19 cellular contexts compared by ENCODE assay signal in genomic region chr1:208724079-208724478, GRCh38.
"Had no signal": no experiment of that assay in that cellular context is flagged by ENCODE, and none has a peak within 500 bp of the region (broad histone marks: within the 10 kb centered on the region; RNA-seq: fewer than 3 reads in every experiment).

No MANE protein-coding gene starts in this region.

- H3K36me3 ChIP-seq: neutrophil, tibial artery, uterus had no signal

- H3K9me3 ChIP-seq: neutrophil had no signal

- H3K4me1 ChIP-seq: tibial artery, uterus had no signal

- ATAC-seq: activated CD8-positive, alpha-beta T cell treated with anti-CD3 and anti-CD28 coated beads, Interleukin-2, amount 10 ng/mL, durations not matched to agents 7 days and 5 days; naive thymus-derived CD8-positive, alpha-beta T cell; right cardiac atrium; stimulated activated effector memory CD8-positive, alpha-beta T cell treated with anti-CD3 and anti-CD28 coated beads, Interleukin-12 subunit alpha, Interleukin-12 subunit beta, amount 100 ng/mL, for 72 hours had no signal

- DNase-seq: activated CD4-positive, alpha-beta T cell treated with anti-CD3 and anti-CD28 coated beads for 48 hours; activated CD8-positive, alpha-beta memory T cell treated with anti-CD3 and anti-CD28 coated beads, Interleukin-2, amount 50 U/mL, for 48 hours; activated CD8-positive, alpha-beta T cell treated with anti-CD3 and anti-CD28 coated beads, Interleukin-2, amount 10 ng/mL, durations not matched to agents 7 days and 5 days; activated naive CD4-positive, alpha-beta T cell treated with Interleukin-2 at 50 U/mL for 16 hours; caudate nucleus; effector CD8-positive, alpha-beta T cell; foreskin melanocyte; head of caudate nucleus; mammary epithelial cell; naive thymus-derived CD8-positive, alpha-beta T cell; right cardiac atrium; tibial artery; uterus had no signal

- FAIRE-seq: islet of Langerhans had no signal

- H3K4me3 ChIP-seq: coronary artery, smooth muscle cell, tibial artery, uterus had no signal

- H3K27me3 ChIP-seq: neutrophil, tibial artery, uterus had no signal

- H3K27ac ChIP-seq: coronary artery, neutrophil, tibial artery, uterus, VCaP had no signal
